8 cellular contexts compared by ENCODE assay signal in the genomic region with DNA sequence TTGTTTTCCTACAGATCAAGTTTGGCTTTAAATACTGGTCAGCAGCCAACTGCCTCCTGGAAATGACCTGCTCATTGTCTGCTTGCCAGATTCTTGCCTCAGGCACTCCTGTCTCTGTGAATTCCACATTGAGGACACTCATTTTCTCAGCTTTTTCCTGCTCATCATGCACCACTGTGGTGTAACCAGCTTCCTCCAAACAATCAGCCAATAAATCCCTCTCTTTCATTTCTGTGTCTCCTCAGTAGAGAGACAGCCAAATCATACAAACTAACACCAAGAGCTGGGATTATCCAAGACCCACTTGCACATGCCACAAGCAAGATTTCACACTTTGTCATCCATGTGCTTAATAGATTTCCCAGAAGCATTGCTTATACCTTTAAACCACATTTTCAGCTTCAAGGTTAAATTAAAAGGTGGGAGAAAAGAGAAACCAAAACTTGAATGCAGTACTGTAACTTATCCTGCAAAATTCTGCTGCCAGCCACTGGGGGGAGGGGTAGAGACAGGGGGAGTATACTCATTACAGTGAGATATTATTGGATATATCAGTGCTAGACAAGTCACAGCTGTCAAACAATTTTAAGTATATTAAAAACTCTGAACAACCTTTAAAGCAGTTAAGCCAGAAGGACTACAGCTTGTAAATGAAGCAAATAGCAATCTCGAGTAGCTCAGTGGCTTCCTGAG.
DNase-seq lines count a peak whose midpoint lies in the region; ATAC-seq and TF ChIP-seq lines count a peak whose summit lies in the region.

No MANE protein-coding gene starts in this region.

- peaks cover 95% of the 10 kb centered on the region for H3K79me2 ChIP-seq in Karpas-422 (ENCODE audit: low read length)

- H2AFZ ChIP-seq in Karpas-422 (ENCODE audit: low read length), result no peak overlapping the region

- peak overlapping the region; percentile 1; the same call in 1 of the 2 replicates for H3K4me3 ChIP-seq in Karpas-422 (ENCODE audit: low read length)
- peak overlapping the region; percentile 20 for H3K4me3 ChIP-seq in fibroblast of mammary gland (ENCODE audit: control insufficient read depth, low read depth, low read length)

- H3K4me3 Mint-ChIP-seq in activated CD4-positive, alpha-beta T cell treated with anti-CD3 and anti-CD28 coated beads, Interleukin-2, amount 10 ng/mL, durations not matched to agents 7 days and 5 days, result peak overlapping the region; percentile 69

- CTCF ChIA-PET in activated CD4-positive, alpha-beta T cell treated with anti-CD3 and anti-CD28 coated beads, Interleukin-2, amount 10 ng/mL, durations not matched to agents 7 days and 5 days (lab: Charles Lee), result interaction anchor here (0.6 to 1.6 kb wide), 5 partner anchors 10 to 127 kb away, joined by 3 to 5 read pairs (median 3); no protein-coding TSS in a partner anchor

- no peaks in the 10 kb centered on the region for H3K27me3 ChIP-seq in Karpas-422 (ENCODE audit: low read length)

- DNase-seq in activated T-cell treated with anti-CD3 and anti-CD28 coated beads for 4 hours, result peak; percentile 10
- no peak for DNase-seq in activated T-cell treated with anti-CD3 and anti-CD28 coated beads, Interleukin-2, amount 50 U/mL, for 1 hour
- DNase-seq in Karpas-422, result peak; percentile 74
- peak; percentile 69 for DNase-seq in activated CD4-positive, alpha-beta T cell treated with anti-CD3 and anti-CD28 coated beads, Interleukin-2, amount 10 ng/mL, durations not matched to agents 7 days and 5 days
- DNase-seq in fibroblast of mammary gland (ENCODE audit: low read depth), result peak; percentile 97
- peak; percentile 35 for DNase-seq in omental fat pad (ENCODE audit: low spot score)
- DNase-seq in SHP77 treated with DMSO at 0.1 percent for 48 hours (lab: John Stamatoyannopoulos, UW), result no peak

- no peaks in the 10 kb centered on the region for H3K27me3 Mint-ChIP-seq in activated CD4-positive, alpha-beta T cell treated with anti-CD3 and anti-CD28 coated beads, Interleukin-2, amount 10 ng/mL, durations not matched to agents 7 days and 5 days

- peaks cover 61% of the 10 kb centered on the region for H3K4me1 Mint-ChIP-seq in activated CD4-positive, alpha-beta T cell treated with anti-CD3 and anti-CD28 coated beads, Interleukin-2, amount 10 ng/mL, durations not matched to agents 7 days and 5 days

- peaks cover 73% of the 10 kb centered on the region for H3K4me1 ChIP-seq in Karpas-422 (ENCODE audit: low read length)

- POLR2A ChIA-PET in activated CD4-positive, alpha-beta T cell treated with anti-CD3 and anti-CD28 coated beads, Interleukin-2, amount 10 ng/mL, durations not matched to agents 7 days and 5 days (lab: Charles Lee), result interaction anchor here (0.6 kb wide), 1 partner anchor 50 kb away, joined by 3 read pairs; no protein-coding TSS in a partner anchor

- H3K36me3 ChIP-seq in Karpas-422 (ENCODE audit: insufficient read depth, low read length), result no peaks in the 10 kb centered on the region

- H3K9me2 ChIP-seq in Karpas-422 (replicated peaks; ENCODE audit: insufficient read depth, low read length), result no peaks in the 10 kb centered on the region

- ATAC-seq in omental fat pad (ENCODE audit: low FRiP score), result peak; percentile 89
- ATAC-seq in GM21423 (IDR thresholded peaks at IDR 0.05; ENCODE audit: unreplicated experiment), result no peak

- peak overlapping the region; percentile 54 for H3K4me2 ChIP-seq in Karpas-422 (ENCODE audit: low read depth, low read length, poor library complexity, severe bottlenecking)

- H3K27ac Mint-ChIP-seq in activated CD4-positive, alpha-beta T cell treated with anti-CD3 and anti-CD28 coated beads, Interleukin-2, amount 10 ng/mL, durations not matched to agents 7 days and 5 days, result peak overlapping the region; percentile 86

- peak overlapping the region; percentile 91 for H3K27ac ChIP-seq in Karpas-422 (ENCODE audit: low read length)

- no peaks in the 10 kb centered on the region for H3K9me3 ChIP-seq in Karpas-422 (ENCODE audit: low read length)

- TF ChIP-seq CTCF in fibroblast of mammary gland (conservative IDR thresholded peaks at IDR 0.05; ENCODE audit: control insufficient read depth, insufficient read depth, low read depth, low read length), result peak; percentile 9
- no peak for TF ChIP-seq CTCF in omental fat pad (IDR thresholded peaks at IDR 0.05)

- H3K36me3 Mint-ChIP-seq in activated CD4-positive, alpha-beta T cell treated with anti-CD3 and anti-CD28 coated beads, Interleukin-2, amount 10 ng/mL, durations not matched to agents 7 days and 5 days (ENCODE audit: low read depth), result peaks cover 10% of the 10 kb centered on the region

- no peaks in the 10 kb centered on the region for H4K20me1 ChIP-seq in Karpas-422 (ENCODE audit: insufficient read depth, low read depth, low read length)

- peak overlapping the region; percentile 25; the same call in 1 of the 2 replicates for H3K9ac ChIP-seq in Karpas-422 (ENCODE audit: low read length)

- no peaks in the 10 kb centered on the region for H3K9me3 Mint-ChIP-seq in activated CD4-positive, alpha-beta T cell treated with anti-CD3 and anti-CD28 coated beads, Interleukin-2, amount 10 ng/mL, durations not matched to agents 7 days and 5 days

Comparison
In these comparisons a context has a peak if more than half of its experiments do, and no peak if none do; other contexts are left out.
1. DNase-seq: peak in activated T-cell treated with anti-CD3 and anti-CD28 coated beads for 4 hours (single experiment), Karpas-422 (single experiment), activated CD4-positive, alpha-beta T cell treated with anti-CD3 and anti-CD28 coated beads, Interleukin-2, amount 10 ng/mL, durations not matched to agents 7 days and 5 days (single experiment), fibroblast of mammary gland (single experiment) and omental fat pad (single experiment); none in activated T-cell treated with anti-CD3 and anti-CD28 coated beads, Interleukin-2, amount 50 U/mL, for 1 hour (single experiment) and SHP77 treated with DMSO at 0.1 percent for 48 hours (single experiment).